8 cellular contexts compared by ENCODE assay signal in the genomic region with DNA sequence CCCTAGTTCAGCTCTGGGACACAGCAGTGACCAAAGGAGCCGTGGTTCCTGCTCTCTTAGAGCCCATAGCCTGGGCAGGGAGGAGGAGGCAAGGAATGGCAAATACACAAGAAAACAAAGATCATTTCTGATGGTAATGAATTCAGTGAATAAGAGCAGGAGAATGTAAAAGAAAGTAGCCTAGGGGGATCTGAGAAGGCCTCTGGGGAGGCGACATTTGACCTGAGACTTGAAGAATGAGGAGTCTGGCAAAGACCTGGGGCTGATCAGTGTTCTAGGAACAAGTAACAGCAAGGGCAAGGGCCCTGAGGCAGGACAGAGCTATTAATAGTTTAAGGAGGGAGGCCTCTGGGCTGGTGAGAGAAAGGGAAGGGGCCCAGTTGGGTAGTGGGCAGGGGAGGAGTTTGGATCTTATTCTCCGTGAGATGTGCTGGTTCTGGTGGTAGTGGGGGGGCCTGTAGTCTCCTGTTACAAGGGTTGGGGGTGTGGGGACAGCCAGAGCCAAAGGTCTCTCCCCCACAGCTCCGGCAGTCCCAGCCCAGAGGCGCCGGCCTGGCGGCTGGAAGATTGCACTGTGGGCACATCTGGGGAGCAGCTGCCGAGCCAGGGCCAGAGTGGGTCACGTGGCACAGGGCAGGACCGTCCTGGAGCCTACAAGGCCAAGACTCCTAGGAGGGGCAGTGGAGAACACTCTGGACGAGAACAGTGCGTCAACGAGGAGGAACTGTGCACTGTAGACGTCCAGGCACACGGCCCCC. TPM values are rescaled to one million over a fixed set of nuclear protein-coding genes. Genes with fewer than 3 reads are reported as not detected.
DNase-seq lines count a peak whose midpoint lies in the region; ATAC-seq and TF ChIP-seq lines count a peak whose summit lies in the region.

No MANE protein-coding gene starts in this region.

- DNase-seq in AG09319 (ENCODE audit: extremely low read depth, low read depth) (peak; percentile 95), NCI-H69 (lab: John Stamatoyannopoulos, UW) (peak; percentile 72), endothelial cell (ENCODE audit: low spot score) (no peak), mucosa of gallbladder (ENCODE audit: low spot score) (peak; percentile 56), NCI-H345 (lab: John Stamatoyannopoulos, UW) (no peak), NCI-H2081 (lab: John Stamatoyannopoulos, UW) (no peak)
- no peak for DNase-seq in stimulated activated CD4-positive, alpha-beta T cell treated with anti-CD3 and anti-CD28 coated beads, Interleukin-4, amount 100 ng/mL, for 1 hour

- TF ChIP-seq CTCF in AG09319 (IDR thresholded peaks at IDR 0.05; ENCODE audit: low read depth, low read length) (no peak), endothelial cell (IDR thresholded peaks at IDR 0.05; ENCODE audit: unreplicated experiment) (no peak)

- peak overlapping the region; percentile 87 for H3K27ac Mint-ChIP-seq in endothelial cell (ENCODE audit: unreplicated experiment)

- H3K4me3 Mint-ChIP-seq in endothelial cell (ENCODE audit: unreplicated experiment), result peak overlapping the region; percentile 8

- peaks cover 20% of the 10 kb centered on the region for H3K4me1 Mint-ChIP-seq in endothelial cell (ENCODE audit: unreplicated experiment)

- no peak for ATAC-seq in HG02852 (IDR thresholded peaks at IDR 0.05; ENCODE audit: unreplicated experiment)

- H3K36me3 Mint-ChIP-seq in endothelial cell (ENCODE audit: low read depth, unreplicated experiment), result no peaks in the 10 kb centered on the region

- peaks cover 14% of the 10 kb centered on the region for H3K27me3 Mint-ChIP-seq in endothelial cell (ENCODE audit: unreplicated experiment)

- no peaks in the 10 kb centered on the region for H3K9me3 Mint-ChIP-seq in endothelial cell (ENCODE audit: unreplicated experiment)

RNA-seq across cellular contexts. Expression of a gene that starts 9.3 kb away (rescaled TPM):
- total RNA-seq in endothelial cell (ENCODE audit: unreplicated experiment) (85.2 TPM), mucosa of gallbladder (59.7 TPM)

RNA-seq across cellular contexts. Expression of a gene that starts 41.9 kb away (rescaled TPM):
- not detected for total RNA-seq in endothelial cell (ENCODE audit: unreplicated experiment)
- 3.8 TPM for total RNA-seq in mucosa of gallbladder

Comparison
In these comparisons a context has a peak if more than half of its experiments do, and no peak if none do; other contexts are left out.
1. DNase-seq: peak in AG09319 (single experiment), NCI-H69 (single experiment) and mucosa of gallbladder (single experiment); none in endothelial cell (single experiment), NCI-H345 (single experiment), stimulated activated CD4-positive, alpha-beta T cell treated with anti-CD3 and anti-CD28 coated beads, Interleukin-4, amount 100 ng/mL, for 1 hour (single experiment) and NCI-H2081 (0 of 2).